Comparison of ENCODE assay signal across 17 cellular contexts in genomic region chr2:191122638-191123294, GRCh38. TPM values are rescaled to one million over a fixed set of nuclear protein-coding genes. Genes with fewer than 3 reads are reported as not detected.
A peak's percentile ranks its signal among the peaks of the same experiment; 100 is the strongest.
DNase-seq lines count a peak whose midpoint lies in the region; ATAC-seq and TF ChIP-seq lines count a peak whose summit lies in the region.
"Had no signal": no experiment of that assay in that cellular context is flagged by ENCODE, and none has a peak within 500 bp of the region (broad histone marks: within the 10 kb centered on the region; RNA-seq: fewer than 3 reads in every experiment).

No MANE protein-coding gene starts in this region.

- CTCF ChIA-PET in activated CD8-positive, alpha-beta memory T cell treated with anti-CD3 and anti-CD28 coated beads, Interleukin-2, amount 10 ng/mL, durations not matched to agents 7 days and 5 days (lab: Charles Lee), result interaction anchor here (1.0 to 3.1 kb wide), 3 partner anchors 9 to 71 kb away, joined by 3 to 8 read pairs (median 5); no protein-coding TSS in a partner anchor

- no peaks in the 10 kb centered on the region for H3K27me3 Mint-ChIP-seq in activated CD8-positive, alpha-beta memory T cell treated with anti-CD3 and anti-CD28 coated beads, Interleukin-2, amount 10 ng/mL, durations not matched to agents 7 days and 5 days
- H3K27me3 Mint-ChIP-seq in natural killer cell (ENCODE audit: low read depth in 2 of 2), result no peaks in the 10 kb centered on the region

- no peak for TF ChIP-seq CTCF in natural killer cell (IDR thresholded peaks at IDR 0.05)

- peak overlapping the region; percentile 34 for H3K4me3 Mint-ChIP-seq in activated CD8-positive, alpha-beta memory T cell treated with anti-CD3 and anti-CD28 coated beads, Interleukin-2, amount 10 ng/mL, durations not matched to agents 7 days and 5 days
- H3K4me3 Mint-ChIP-seq in natural killer cell, result peak overlapping the region; percentile 25

- peak overlapping the region; percentile 39 for H3K27ac Mint-ChIP-seq in activated CD8-positive, alpha-beta memory T cell treated with anti-CD3 and anti-CD28 coated beads, Interleukin-2, amount 10 ng/mL, durations not matched to agents 7 days and 5 days
- H3K27ac Mint-ChIP-seq in natural killer cell, result peak overlapping the region; percentile 86 to 98

- H3K9me3 Mint-ChIP-seq in activated CD8-positive, alpha-beta memory T cell treated with anti-CD3 and anti-CD28 coated beads, Interleukin-2, amount 10 ng/mL, durations not matched to agents 7 days and 5 days (ENCODE audit: low read depth), result no peaks in the 10 kb centered on the region
- H3K9me3 Mint-ChIP-seq in natural killer cell, result no peaks in the 10 kb centered on the region

- peak; percentile 38 for ATAC-seq in activated CD8-positive, alpha-beta memory T cell treated with anti-CD3 and anti-CD28 coated beads, Interleukin-2, amount 10 ng/mL, durations not matched to agents 7 days and 5 days
- ATAC-seq in GM21723 (IDR thresholded peaks at IDR 0.05; ENCODE audit: unreplicated experiment), result peak; percentile 80
- peak; percentile 56 for ATAC-seq in HG03442 (IDR thresholded peaks at IDR 0.05; ENCODE audit: unreplicated experiment)
- ATAC-seq in natural killer cell, result no peak
- ATAC-seq in HG03460 (IDR thresholded peaks at IDR 0.05; ENCODE audit: unreplicated experiment), result no peak
- ATAC-seq: A549 had no signal

- DNase-seq in activated CD8-positive, alpha-beta memory T cell treated with anti-CD3 and anti-CD28 coated beads, Interleukin-2, amount 10 ng/mL, durations not matched to agents 7 days and 5 days, result no peak
- no peak for DNase-seq in activated CD8-positive, alpha-beta memory T cell treated with anti-CD3 and anti-CD28 coated beads, Interleukin-2, amount 50 U/mL, for 4 hours
- no peak for DNase-seq in natural killer cell
- DNase-seq in NCI-H1048 (lab: John Stamatoyannopoulos, UW), result no peak
- DNase-seq in NCI-H82 treated with DMSO at 0.1 percent for 48 hours (lab: John Stamatoyannopoulos, UW; ENCODE audit: unreplicated experiment), result no peak
- DNase-seq: activated CD4-positive, alpha-beta T cell treated with anti-CD3 and anti-CD28 coated beads, Interleukin-2, amount 50 U/mL, for 4 hours; kidney; midbrain; NCI-H2029 treated with DMSO at 0.1 percent for 48 hours; NCI-H82; ovary; SHP77; T-helper 9 cell had no signal

- intact Hi-C loops in natural killer cell (cut with micrococcal nuclease), result no loop called here

- H3K4me1 Mint-ChIP-seq in activated CD8-positive, alpha-beta memory T cell treated with anti-CD3 and anti-CD28 coated beads, Interleukin-2, amount 10 ng/mL, durations not matched to agents 7 days and 5 days, result peaks cover 60% of the 10 kb centered on the region
- H3K4me1 Mint-ChIP-seq in natural killer cell, result peaks cover 71 to 82% of the 10 kb centered on the region in 2 donors

- peaks cover 68% of the 10 kb centered on the region for H3K36me3 Mint-ChIP-seq in activated CD8-positive, alpha-beta memory T cell treated with anti-CD3 and anti-CD28 coated beads, Interleukin-2, amount 10 ng/mL, durations not matched to agents 7 days and 5 days
- peaks cover 6% of the 10 kb centered on the region for H3K36me3 Mint-ChIP-seq in natural killer cell

RNA-seq across cellular contexts. Expression of gene STAT4, which starts 28.0 kb away (rescaled TPM):
- 100 to 1,000 TPM; 101 to 109 TPM for total RNA-seq in activated CD8-positive, alpha-beta memory T cell treated with anti-CD3 and anti-CD28 coated beads, Interleukin-2, amount 10 ng/mL, durations not matched to agents 7 days and 5 days
- total RNA-seq in natural killer cell, result 100 to 1,000 TPM; 264 to 339 (median 304) TPM

Comparison
In these comparisons a context has a peak if more than half of its experiments do, and no peak if none do; other contexts are left out.
1. ATAC-seq: peak in activated CD8-positive, alpha-beta memory T cell treated with anti-CD3 and anti-CD28 coated beads, Interleukin-2, amount 10 ng/mL, durations not matched to agents 7 days and 5 days (single experiment), GM21723 (single experiment) and HG03442 (single experiment); none in natural killer cell (0 of 3) and HG03460 (single experiment).